In the genomic region with DNA sequence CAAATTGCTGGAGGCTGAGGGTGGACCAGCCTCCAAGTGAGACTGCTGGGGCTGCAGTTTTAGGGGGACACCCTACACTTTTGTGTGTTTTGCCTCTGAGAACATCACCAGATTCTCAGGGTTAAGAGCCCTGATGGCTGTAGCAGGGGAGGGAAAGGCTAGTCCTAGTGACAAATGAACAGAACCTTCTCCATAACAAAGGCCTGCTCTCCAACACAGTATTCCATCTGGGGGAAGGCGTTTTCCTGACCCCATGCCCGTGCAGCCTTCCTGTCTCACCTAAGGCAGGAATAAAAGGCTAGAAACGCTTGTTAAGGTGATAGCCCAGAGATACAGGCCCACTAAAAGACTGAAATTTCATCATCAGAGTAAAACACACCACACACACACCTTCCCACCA, we compare ENCODE assay signal across 16 cellular contexts. TPM values are rescaled to one million over a fixed set of nuclear protein-coding genes. Genes with fewer than 3 reads are reported as not detected.
DNase-seq lines count a peak whose midpoint lies in the region; ATAC-seq and TF ChIP-seq lines count a peak whose summit lies in the region.
"Had no signal": no experiment of that assay in that cellular context is flagged by ENCODE, and none has a peak within 500 bp of the region (broad histone marks: within the 10 kb centered on the region; RNA-seq: fewer than 3 reads in every experiment).

No MANE protein-coding gene starts in this region.

- H2AFZ ChIP-seq in OCI-LY3 (ENCODE audit: low read depth, low read length): peak overlapping the region; percentile 46; the same call in 1 of the 2 replicates

- intact Hi-C loops in activated CD4-positive, alpha-beta T cell treated with anti-CD3 and anti-CD28 coated beads, Interleukin-2, amount 10 ng/mL, durations not matched to agents 24 days and 14 days (cut with micrococcal nuclease): loop anchor here (10.0 kb wide), 1 partner anchor 65 kb away; no protein-coding TSS in a partner anchor
- intact Hi-C loops in naive thymus-derived CD4-positive, alpha-beta T cell (cut with micrococcal nuclease): no loop called here

- peaks cover 2% of the 10 kb centered on the region for H3K9me3 Mint-ChIP-seq in activated CD4-positive, alpha-beta T cell treated with anti-CD3 and anti-CD28 coated beads, Interleukin-2, amount 10 ng/mL, durations not matched to agents 7 days and 5 days
- peaks cover 5% of the 10 kb centered on the region for H3K9me3 Mint-ChIP-seq in activated CD4-positive, alpha-beta T cell treated with anti-CD3 and anti-CD28 coated beads, Interleukin-2, amount 10 ng/mL, durations not matched to agents 24 days and 14 days
- peaks cover 4% of the 10 kb centered on the region for H3K9me3 Mint-ChIP-seq in chondrocyte (ENCODE audit: low read depth)
- peaks cover 0 to 29% (median 11%) of the 10 kb centered on the region in 11 donors for H3K9me3 Mint-ChIP-seq in naive thymus-derived CD4-positive, alpha-beta T cell

- no peak for ATAC-seq in HG02884 (IDR thresholded peaks at IDR 0.05; ENCODE audit: unreplicated experiment)
- no peak for ATAC-seq in naive thymus-derived CD4-positive, alpha-beta T cell

- H3K27ac Mint-ChIP-seq in activated CD4-positive, alpha-beta T cell treated with anti-CD3 and anti-CD28 coated beads, Interleukin-2, amount 10 ng/mL, durations not matched to agents 7 days and 5 days: peak overlapping the region; percentile 37
- no peak overlapping the region for H3K27ac Mint-ChIP-seq in activated CD4-positive, alpha-beta T cell treated with anti-CD3 and anti-CD28 coated beads, Interleukin-2, amount 10 ng/mL, durations not matched to agents 24 days and 14 days
- H3K27ac Mint-ChIP-seq in chondrocyte (ENCODE audit: unreplicated experiment): no peak overlapping the region
- no peak overlapping the region for H3K27ac Mint-ChIP-seq in naive thymus-derived CD4-positive, alpha-beta T cell
- H3K27ac Mint-ChIP-seq: CD8-positive, alpha-beta memory T cell had no signal

- no peaks in the 10 kb centered on the region for H4K20me1 ChIP-seq in OCI-LY3 (ENCODE audit: insufficient read depth, low read length)
- H4K20me1 ChIP-seq: BLaER1 had no signal

- peaks cover 8% of the 10 kb centered on the region for H3K27me3 Mint-ChIP-seq in activated CD4-positive, alpha-beta T cell treated with anti-CD3 and anti-CD28 coated beads, Interleukin-2, amount 10 ng/mL, durations not matched to agents 7 days and 5 days
- peaks cover 2% of the 10 kb centered on the region for H3K27me3 Mint-ChIP-seq in activated CD4-positive, alpha-beta T cell treated with anti-CD3 and anti-CD28 coated beads, Interleukin-2, amount 10 ng/mL, durations not matched to agents 24 days and 14 days
- no peaks in the 10 kb centered on the region for H3K27me3 Mint-ChIP-seq in chondrocyte (ENCODE audit: low read depth)
- H3K27me3 Mint-ChIP-seq in naive thymus-derived CD4-positive, alpha-beta T cell: peaks cover 0 to 26% (median 22%) of the 10 kb centered on the region in 5 donors

- POLR2A ChIA-PET in activated CD4-positive, alpha-beta T cell treated with anti-CD3 and anti-CD28 coated beads, Interleukin-2, amount 10 ng/mL, durations not matched to agents 7 days and 5 days (lab: Charles Lee): no interaction called here
- POLR2A ChIA-PET in naive thymus-derived CD4-positive, alpha-beta T cell (lab: Charles Lee): no interaction called here

- CTCF ChIA-PET in activated CD4-positive, alpha-beta T cell treated with anti-CD3 and anti-CD28 coated beads, Interleukin-2, amount 10 ng/mL, durations not matched to agents 7 days and 5 days (lab: Charles Lee): no interaction called here
- CTCF ChIA-PET in naive thymus-derived CD4-positive, alpha-beta T cell (lab: Charles Lee): no interaction called here

- no peaks in the 10 kb centered on the region; the same call in 1 of the 2 replicates for H3K9me3 ChIP-seq in OCI-LY3 (ENCODE audit: insufficient read depth, low read length)
- H3K9me3 ChIP-seq in naive thymus-derived CD4-positive, alpha-beta T cell (ENCODE audit: control insufficient read depth in 2 of 3, low read length in 3 of 3): no peaks in the 10 kb centered on the region
- H3K9me3 ChIP-seq: BLaER1, Caco-2, HAP-1 had no signal

- H3K27ac ChIP-seq in OCI-LY3 (ENCODE audit: low read length): no peak overlapping the region
- no peak overlapping the region for H3K27ac ChIP-seq in naive thymus-derived CD4-positive, alpha-beta T cell (ENCODE audit: low read depth, low read length)
- H3K27ac ChIP-seq: 22Rv1, BLaER1 had no signal

- H3K4me2 ChIP-seq in OCI-LY3 (ENCODE audit: low read length): no peak overlapping the region
- H3K4me2 ChIP-seq: BLaER1 had no signal

- H3K4me3 ChIP-seq in OCI-LY3 (ENCODE audit: low read length): no peak overlapping the region
- H3K4me3 ChIP-seq in naive thymus-derived CD4-positive, alpha-beta T cell (ENCODE audit: low read length): no peak overlapping the region
- H3K4me3 ChIP-seq: BLaER1, HAP-1 had no signal

- no peak for DNase-seq in activated CD4-positive, alpha-beta T cell treated with anti-CD3 and anti-CD28 coated beads, Interleukin-2, amount 10 ng/mL, durations not matched to agents 7 days and 5 days
- no peak for DNase-seq in activated CD4-positive, alpha-beta T cell treated with anti-CD3 and anti-CD28 coated beads, Interleukin-2, amount 10 ng/mL, durations not matched to agents 24 days and 14 days
- peak; percentile 28 for DNase-seq in iPS DF 19.7 (ENCODE audit: low read depth, low spot score)
- DNase-seq in NCI-H128 (lab: John Stamatoyannopoulos, UW; ENCODE audit: unreplicated experiment): no peak
- DNase-seq in chondrocyte (ENCODE audit: low spot score): no peak
- no peak for DNase-seq in naive thymus-derived CD4-positive, alpha-beta T cell
- DNase-seq: AML-193; Caco-2; CD8-positive, alpha-beta memory T cell; DND-41; GF-D8 had no signal

- no peaks in the 10 kb centered on the region for H3K36me3 Mint-ChIP-seq in activated CD4-positive, alpha-beta T cell treated with anti-CD3 and anti-CD28 coated beads, Interleukin-2, amount 10 ng/mL, durations not matched to agents 7 days and 5 days (ENCODE audit: low read depth)
- no peaks in the 10 kb centered on the region for H3K36me3 Mint-ChIP-seq in activated CD4-positive, alpha-beta T cell treated with anti-CD3 and anti-CD28 coated beads, Interleukin-2, amount 10 ng/mL, durations not matched to agents 24 days and 14 days (ENCODE audit: low read depth)
- H3K36me3 Mint-ChIP-seq in chondrocyte (ENCODE audit: low read depth): no peaks in the 10 kb centered on the region
- peaks cover 0 to 9% (median 0%) of the 10 kb centered on the region in 5 donors for H3K36me3 Mint-ChIP-seq in naive thymus-derived CD4-positive, alpha-beta T cell
- H3K36me3 Mint-ChIP-seq: CD8-positive, alpha-beta memory T cell had no signal

- H3K36me3 ChIP-seq in OCI-LY3 (replicated peaks; ENCODE audit: low read depth, low read length): no peaks in the 10 kb centered on the region
- no peaks in the 10 kb centered on the region for H3K36me3 ChIP-seq in naive thymus-derived CD4-positive, alpha-beta T cell (ENCODE audit: control insufficient read depth in 2 of 3, insufficient read depth in 3 of 3, low read length in 3 of 3)
- H3K36me3 ChIP-seq: BLaER1, HAP-1 had no signal

- H3K4me1 ChIP-seq in OCI-LY3 (ENCODE audit: low read length): peaks cover 22% of the 10 kb centered on the region
- no peaks in the 10 kb centered on the region for H3K4me1 ChIP-seq in naive thymus-derived CD4-positive, alpha-beta T cell (ENCODE audit: control insufficient read depth in 2 of 2, insufficient read depth in 2 of 2, low read length in 2 of 2)
- H3K4me1 ChIP-seq: BLaER1, Caco-2, HAP-1 had no signal

- no peak overlapping the region for H3K4me3 Mint-ChIP-seq in activated CD4-positive, alpha-beta T cell treated with anti-CD3 and anti-CD28 coated beads, Interleukin-2, amount 10 ng/mL, durations not matched to agents 7 days and 5 days
- H3K4me3 Mint-ChIP-seq in activated CD4-positive, alpha-beta T cell treated with anti-CD3 and anti-CD28 coated beads, Interleukin-2, amount 10 ng/mL, durations not matched to agents 24 days and 14 days: no peak overlapping the region
- no peak overlapping the region for H3K4me3 Mint-ChIP-seq in chondrocyte (ENCODE audit: unreplicated experiment)
- H3K4me3 Mint-ChIP-seq in naive thymus-derived CD4-positive, alpha-beta T cell: no peak overlapping the region
- H3K4me3 Mint-ChIP-seq: CD8-positive, alpha-beta memory T cell had no signal

- no peak overlapping the region for H3K9ac ChIP-seq in OCI-LY3 (ENCODE audit: low read length)
- H3K9ac ChIP-seq: BLaER1 had no signal

- no peaks in the 10 kb centered on the region for H3K4me1 Mint-ChIP-seq in activated CD4-positive, alpha-beta T cell treated with anti-CD3 and anti-CD28 coated beads, Interleukin-2, amount 10 ng/mL, durations not matched to agents 7 days and 5 days
- no peaks in the 10 kb centered on the region for H3K4me1 Mint-ChIP-seq in activated CD4-positive, alpha-beta T cell treated with anti-CD3 and anti-CD28 coated beads, Interleukin-2, amount 10 ng/mL, durations not matched to agents 24 days and 14 days
- H3K4me1 Mint-ChIP-seq in chondrocyte (ENCODE audit: low read depth): peaks cover 7% of the 10 kb centered on the region
- H3K4me1 Mint-ChIP-seq in naive thymus-derived CD4-positive, alpha-beta T cell: no peaks in the 10 kb centered on the region
- H3K4me1 Mint-ChIP-seq: CD8-positive, alpha-beta memory T cell had no signal

- H3K27me3 ChIP-seq in OCI-LY3 (ENCODE audit: low read depth, low read length): no peaks in the 10 kb centered on the region
- H3K27me3 ChIP-seq in naive thymus-derived CD4-positive, alpha-beta T cell (ENCODE audit: control insufficient read depth in 2 of 2, insufficient read depth in 2 of 2, low read length in 2 of 2): no peaks in the 10 kb centered on the region
- H3K27me3 ChIP-seq: BLaER1 had no signal

- TF ChIP-seq CTCF in OCI-LY3 (IDR thresholded peaks at IDR 0.05; ENCODE audit: low read depth, low read length): no peak
- TF ChIP-seq CTCF in chondrocyte (IDR thresholded peaks at IDR 0.05): no peak

- H3K79me2 ChIP-seq in OCI-LY3 (ENCODE audit: low read length): no peaks in the 10 kb centered on the region

RNA-seq across cellular contexts. Expression of a gene that starts 50.2 kb away (rescaled TPM):
- total RNA-seq in activated CD4-positive, alpha-beta T cell treated with anti-CD3 and anti-CD28 coated beads, Interleukin-2, amount 10 ng/mL, durations not matched to agents 7 days and 5 days: 10 to 100 TPM in 1 of 2 experiments, 1 to 10 TPM in 1; 9.4 to 10.0 TPM
- total RNA-seq in activated CD4-positive, alpha-beta T cell treated with anti-CD3 and anti-CD28 coated beads, Interleukin-2, amount 10 ng/mL, durations not matched to agents 24 days and 14 days: 8.9 and 10.0 TPM in 2 replicates
- 9.2 to 9.5 TPM (median 9.4 TPM) in 3 replicates for total RNA-seq in chondrocyte
- total RNA-seq in naive thymus-derived CD4-positive, alpha-beta T cell: 10 to 100 TPM; 11.0 to 39.2 (median 18.5) TPM
- polyA plus RNA-seq in naive thymus-derived CD4-positive, alpha-beta T cell: 10 to 100 TPM; 26.9 to 31.9 TPM
